In the genomic region with DNA sequence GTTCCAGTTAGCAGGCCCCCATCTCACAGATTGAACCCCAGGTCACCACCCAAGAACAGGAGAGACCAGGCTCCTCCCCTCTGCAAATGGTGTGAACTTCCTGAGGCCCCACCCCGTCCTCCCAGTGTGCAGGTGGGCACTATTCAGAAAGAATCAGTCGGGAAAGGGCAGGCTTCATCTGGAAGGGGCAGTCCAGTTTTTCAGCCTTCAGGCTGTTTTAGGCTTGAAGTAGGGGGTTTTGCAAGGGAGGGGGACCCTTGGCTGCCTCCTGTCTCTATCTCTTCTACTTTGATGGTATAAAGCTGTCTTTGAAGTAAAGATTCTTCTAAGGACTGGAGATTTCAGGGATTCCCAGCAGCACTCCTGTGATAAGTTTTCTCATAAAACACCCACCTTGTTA, we compare ENCODE assay signal across 28 cellular contexts.
"Had no signal": no experiment of that assay in that cellular context is flagged by ENCODE, and none has a peak within 500 bp of the region (broad histone marks: within the 10 kb centered on the region; RNA-seq: fewer than 3 reads in every experiment).

No MANE protein-coding gene starts in this region.

- H3K27ac ChIP-seq: stomach, suprapubic skin, testis, thoracic aorta, thyroid gland, tibial artery, tibial nerve, transverse colon, upper lobe of left lung, upper lobe of right lung, uterus, vagina had no signal

- H3K4me3 Mint-ChIP-seq: stimulated activated effector memory CD8-positive, alpha-beta T cell treated with anti-CD3 and anti-CD28 coated beads, Interleukin-12 subunit alpha, Interleukin-12 subunit beta, amount 100 ng/mL, for 72 hours; stimulated activated memory B cell treated with anti-CD40 and anti-IgM and Interleukin-4, amounts not matched to agents 10 μg/mL and 1 μg/mL and 100 μg/mL, for 72 hours; stimulated activated naive B cell treated with anti-CD40 and anti-IgM and Interleukin-4, amounts not matched to agents 10 μg/mL and 1 μg/mL and 100 μg/mL, for 72 hours; stimulated activated naive CD8-positive, alpha-beta T cell treated with anti-CD3 and anti-CD28 coated beads, Interleukin-15, amount 100 ng/mL, for 72 hours; stimulated activated naive CD8-positive, alpha-beta T cell treated with anti-CD3 and anti-CD28 coated beads, Interleukin-15, Interleukin-2, amounts not matched to agents 100 ng/mL and 50 ng/mL, for 24 hours; type B pancreatic cell had no signal

- H3K9me3 ChIP-seq: stomach, suprapubic skin, testis, thoracic aorta, thyroid gland, tibial artery, tibial nerve, transverse colon, upper lobe of left lung, upper lobe of right lung, uterus, vagina had no signal

- H3K4me1 ChIP-seq: suprapubic skin, testis, thyroid gland, tibial artery, tibial nerve, upper lobe of left lung, upper lobe of right lung, uterus, vagina had no signal

- H3K4me3 ChIP-seq: stomach, suprapubic skin, testis, thoracic aorta, thyroid gland, tibial artery, tibial nerve, transverse colon, upper lobe of left lung, upper lobe of right lung, uterus, vagina had no signal

- H3K36me3 ChIP-seq: stomach, suprapubic skin, thoracic aorta, thyroid gland, tibial artery, tibial nerve, transverse colon, upper lobe of left lung, upper lobe of right lung, uterus, vagina had no signal

- DNase-seq: stimulated activated CD4-positive, alpha-beta T cell treated with anti-CD3 and anti-CD28 coated beads, Interleukin-2, amount 100 ng/mL, for 48 hours; stimulated activated CD4-positive, alpha-beta T cell treated with anti-CD3 and anti-CD28 coated beads, Interleukin-4, amount 100 ng/mL, for 1 hour; stimulated activated CD4-positive, alpha-beta T cell treated with anti-CD3 and anti-CD28 coated beads, Interleukin-4, amount 100 ng/mL, for 24 hours; stimulated activated CD4-positive, alpha-beta T cell treated with anti-CD3 and anti-CD28 coated beads, Interleukin-4, amount 100 ng/mL, for 4 hours; stimulated activated CD8-positive, alpha-beta memory T cell treated with anti-CD3 and anti-CD28 coated beads, Interleukin-4, amount 100 ng/mL, for 48 hours; stimulated activated naive B cell treated with anti-CD40 and anti-IgM and Interleukin-4, amounts not matched to agents 10 μg/mL and 1 μg/mL and 100 μg/mL, for 72 hours; stimulated activated naive CD4-positive, alpha-beta T cell; stimulated activated naive CD4-positive, alpha-beta T cell treated with Interleukin-2 at 50 U/mL for 16 hours; stimulated activated naive CD8-positive, alpha-beta T cell treated with anti-CD3 and anti-CD28 coated beads, Interleukin-15, amount 100 ng/mL, for 72 hours; stimulated activated naive CD8-positive, alpha-beta T cell treated with anti-CD3 and anti-CD28 coated beads, Interleukin-15, Interleukin-2, amounts not matched to agents 100 U/mL and 50 U/mL, for 24 hours; stomach; substantia nigra; testis; thyroid gland; tibial artery; transverse colon; trophoblast cell; upper lobe of left lung; upper lobe of right lung; uterus had no signal

- H3K4me1 Mint-ChIP-seq: stimulated activated effector memory CD8-positive, alpha-beta T cell treated with anti-CD3 and anti-CD28 coated beads, Interleukin-12 subunit alpha, Interleukin-12 subunit beta, amount 100 ng/mL, for 72 hours; stimulated activated memory B cell treated with anti-CD40 and anti-IgM and Interleukin-4, amounts not matched to agents 10 μg/mL and 1 μg/mL and 100 μg/mL, for 72 hours; stimulated activated naive B cell treated with anti-CD40 and anti-IgM and Interleukin-4, amounts not matched to agents 10 μg/mL and 1 μg/mL and 100 μg/mL, for 72 hours; stimulated activated naive CD8-positive, alpha-beta T cell treated with anti-CD3 and anti-CD28 coated beads, Interleukin-15, amount 100 ng/mL, for 72 hours had no signal

- H3K27me3 Mint-ChIP-seq: stimulated activated memory B cell treated with anti-CD40 and anti-IgM and Interleukin-4, amounts not matched to agents 10 μg/mL and 1 μg/mL and 100 μg/mL, for 72 hours; stimulated activated naive B cell treated with anti-CD40 and anti-IgM and Interleukin-4, amounts not matched to agents 10 μg/mL and 1 μg/mL and 100 μg/mL, for 72 hours; stimulated activated naive CD8-positive, alpha-beta T cell treated with anti-CD3 and anti-CD28 coated beads, Interleukin-15, amount 100 ng/mL, for 72 hours; stimulated activated naive CD8-positive, alpha-beta T cell treated with anti-CD3 and anti-CD28 coated beads, Interleukin-15, Interleukin-2, amounts not matched to agents 100 ng/mL and 50 ng/mL, for 24 hours; type B pancreatic cell had no signal

- H3K9me3 Mint-ChIP-seq: stimulated activated effector memory CD8-positive, alpha-beta T cell treated with anti-CD3 and anti-CD28 coated beads, Interleukin-12 subunit alpha, Interleukin-12 subunit beta, amount 100 ng/mL, for 72 hours; stimulated activated memory B cell treated with anti-CD40 and anti-IgM and Interleukin-4, amounts not matched to agents 10 μg/mL and 1 μg/mL and 100 μg/mL, for 72 hours; stimulated activated naive B cell treated with anti-CD40 and anti-IgM and Interleukin-4, amounts not matched to agents 10 μg/mL and 1 μg/mL and 100 μg/mL, for 72 hours; stimulated activated naive CD8-positive, alpha-beta T cell treated with anti-CD3 and anti-CD28 coated beads, Interleukin-15, amount 100 ng/mL, for 72 hours; stimulated activated naive CD8-positive, alpha-beta T cell treated with anti-CD3 and anti-CD28 coated beads, Interleukin-15, Interleukin-2, amounts not matched to agents 100 ng/mL and 50 ng/mL, for 24 hours; type B pancreatic cell had no signal

- H3K27ac Mint-ChIP-seq: stimulated activated effector memory CD8-positive, alpha-beta T cell treated with anti-CD3 and anti-CD28 coated beads, Interleukin-12 subunit alpha, Interleukin-12 subunit beta, amount 100 ng/mL, for 72 hours; stimulated activated memory B cell treated with anti-CD40 and anti-IgM and Interleukin-4, amounts not matched to agents 10 μg/mL and 1 μg/mL and 100 μg/mL, for 72 hours; stimulated activated naive B cell treated with anti-CD40 and anti-IgM and Interleukin-4, amounts not matched to agents 10 μg/mL and 1 μg/mL and 100 μg/mL, for 72 hours; stimulated activated naive CD8-positive, alpha-beta T cell treated with anti-CD3 and anti-CD28 coated beads, Interleukin-15, amount 100 ng/mL, for 72 hours; stimulated activated naive CD8-positive, alpha-beta T cell treated with anti-CD3 and anti-CD28 coated beads, Interleukin-15, Interleukin-2, amounts not matched to agents 100 ng/mL and 50 ng/mL, for 24 hours; type B pancreatic cell had no signal

- H3K27me3 ChIP-seq: stomach, suprapubic skin, testis, thyroid gland, tibial artery, tibial nerve, transverse colon, upper lobe of left lung, upper lobe of right lung, uterus, vagina had no signal

- ATAC-seq: stimulated activated effector memory CD8-positive, alpha-beta T cell treated with anti-CD3 and anti-CD28 coated beads, Interleukin-12 subunit alpha, Interleukin-12 subunit beta, amount 100 ng/mL, for 72 hours; stimulated activated memory B cell treated with anti-CD40 and anti-IgM and Interleukin-4, amounts not matched to agents 10 μg/mL and 1 μg/mL and 100 μg/mL, for 72 hours; stimulated activated naive B cell treated with anti-CD40 and anti-IgM and Interleukin-4, amounts not matched to agents 10 μg/mL and 1 μg/mL and 100 μg/mL, for 72 hours; stimulated activated naive CD8-positive, alpha-beta T cell treated with anti-CD3 and anti-CD28 coated beads, Interleukin-15, amount 100 ng/mL, for 72 hours; stimulated activated naive CD8-positive, alpha-beta T cell treated with anti-CD3 and anti-CD28 coated beads, Interleukin-15, Interleukin-2, amounts not matched to agents 100 U/mL and 50 U/mL, for 24 hours; upper lobe of right lung had no signal

- H3K36me3 Mint-ChIP-seq: stimulated activated effector memory CD8-positive, alpha-beta T cell treated with anti-CD3 and anti-CD28 coated beads, Interleukin-12 subunit alpha, Interleukin-12 subunit beta, amount 100 ng/mL, for 72 hours; stimulated activated memory B cell treated with anti-CD40 and anti-IgM and Interleukin-4, amounts not matched to agents 10 μg/mL and 1 μg/mL and 100 μg/mL, for 72 hours; stimulated activated naive B cell treated with anti-CD40 and anti-IgM and Interleukin-4, amounts not matched to agents 10 μg/mL and 1 μg/mL and 100 μg/mL, for 72 hours; type B pancreatic cell had no signal
